26 cellular contexts compared by ENCODE assay signal in the genomic region with DNA sequence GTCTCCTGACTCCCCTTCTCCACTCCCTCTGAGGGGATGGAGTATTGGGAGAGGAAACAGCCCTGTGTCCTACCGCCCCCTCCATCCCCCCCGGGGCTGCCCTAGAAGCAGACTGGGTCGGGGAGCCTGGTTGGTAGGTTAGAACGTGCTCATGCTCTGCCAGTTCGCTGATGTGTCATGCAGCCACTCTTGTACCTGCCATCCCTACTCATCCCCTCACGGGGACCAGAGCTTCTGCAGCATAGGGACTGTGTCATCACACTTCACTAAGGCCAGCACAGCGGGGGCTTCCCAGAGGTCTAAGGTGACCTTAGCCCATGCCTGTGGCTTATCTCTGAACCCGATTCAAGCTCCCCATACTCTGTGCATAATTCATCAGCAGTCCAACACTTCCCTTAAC. TPM values are rescaled to one million over a fixed set of nuclear protein-coding genes. Genes with fewer than 3 reads are reported as not detected.
"Had no signal": no experiment of that assay in that cellular context is flagged by ENCODE, and none has a peak within 500 bp of the region (broad histone marks: within the 10 kb centered on the region; RNA-seq: fewer than 3 reads in every experiment).

No MANE protein-coding gene starts in this region.

- H3K27me3 ChIP-seq: heart right ventricle, spleen, testis, vagina had no signal

- H3K36me3 Mint-ChIP-seq: activated naive CD8-positive, alpha-beta T cell treated with anti-CD3 and anti-CD28 coated beads for 36 hours; naive B cell; type B pancreatic cell had no signal

- H3K27ac ChIP-seq: coronary artery, esophagus squamous epithelium, heart right ventricle, lower lobe of right lung, spleen, testis, vagina had no signal

- H3K27ac Mint-ChIP-seq: activated naive CD8-positive, alpha-beta T cell treated with anti-CD3 and anti-CD28 coated beads for 36 hours; activated T-helper 2 cell treated with anti-CD3 and anti-CD28 coated beads, Interferon-gamma antibody, Interleukin-2, Interleukin-4, amounts not matched to agents 10 μg/mL and 5 μg/mL and 100 μg/mL, durations not matched to agents 14 hours and 24 hours and 36 hours; progenitor cell of endocrine pancreas; type B pancreatic cell had no signal

- H3K27me3 Mint-ChIP-seq: activated naive CD8-positive, alpha-beta T cell treated with anti-CD3 and anti-CD28 coated beads for 36 hours; central memory CD8-positive, alpha-beta T cell had no signal

- H3K4me1 ChIP-seq: testis had no signal

- H3K9me3 Mint-ChIP-seq: activated naive CD8-positive, alpha-beta T cell treated with anti-CD3 and anti-CD28 coated beads for 36 hours; activated T-cell treated with anti-CD3 and anti-CD28 coated beads, Interleukin-2, amount 50 U/mL, for 4 hours; activated T-helper 2 cell treated with anti-CD3 and anti-CD28 coated beads, Interferon-gamma antibody, Interleukin-2, Interleukin-4, amounts not matched to agents 10 μg/mL and 5 μg/mL and 100 μg/mL, durations not matched to agents 14 hours and 24 hours and 36 hours; central memory CD8-positive, alpha-beta T cell; naive B cell; type B pancreatic cell had no signal

- H3K4me3 ChIP-seq: coronary artery, esophagus squamous epithelium, heart right ventricle, lower lobe of right lung, spleen, testis, vagina had no signal

- DNase-seq: activated CD4-positive, alpha-beta T cell treated with anti-CD3 and anti-CD28 coated beads for 1 hour; activated CD4-positive, alpha-beta T cell treated with anti-CD3 and anti-CD28 coated beads, Interleukin-2, amount 50 U/mL, for 1 hour; activated CD8-positive, alpha-beta memory T cell treated with anti-CD3 and anti-CD28 coated beads, Interleukin-2, amount 50 U/mL, for 4 hours; activated naive CD4-positive, alpha-beta T cell treated with Interleukin-2 at 50 U/mL for 16 hours; activated naive CD8-positive, alpha-beta T cell treated with anti-CD3 and anti-CD28 coated beads for 36 hours; activated T-cell treated with anti-CD3 and anti-CD28 coated beads, Interleukin-2, amount 50 U/mL, for 4 hours; esophagus squamous epithelium; heart right ventricle; islet precursor cell; lower lobe of right lung; mesendoderm; naive B cell; occipital lobe; spleen; stimulated activated CD4-positive, alpha-beta T cell treated with anti-CD3 and anti-CD28 coated beads, Interleukin-4, amount 100 ng/mL, for 1 hour; stimulated activated naive CD4-positive, alpha-beta T cell; testis had no signal

- H3K36me3 ChIP-seq: esophagus squamous epithelium, heart right ventricle, lower lobe of right lung, spleen, vagina had no signal

- H3K9me3 ChIP-seq: esophagus squamous epithelium, heart right ventricle, lower lobe of right lung, spleen, testis, vagina had no signal

- H3K4me3 Mint-ChIP-seq: activated naive CD8-positive, alpha-beta T cell treated with anti-CD3 and anti-CD28 coated beads for 36 hours; activated T-cell treated with anti-CD3 and anti-CD28 coated beads, Interleukin-2, amount 50 U/mL, for 4 hours; central memory CD8-positive, alpha-beta T cell; naive B cell; neural crest cell; type B pancreatic cell had no signal

- H3K4me1 Mint-ChIP-seq: neural crest cell had no signal

RNA-seq across cellular contexts. Expression of gene KCNJ1, which starts 4.7 kb away (rescaled TPM):
- total RNA-seq: activated naive CD8-positive, alpha-beta T cell treated with anti-CD3 and anti-CD28 coated beads for 36 hours; activated T-cell treated with anti-CD3 and anti-CD28 coated beads, Interleukin-2, amount 50 U/mL, for 4 hours; activated T-helper 2 cell treated with anti-CD3 and anti-CD28 coated beads, Interferon-gamma antibody, Interleukin-2, Interleukin-4, amounts not matched to agents 10 μg/mL and 5 μg/mL and 100 μg/mL, durations not matched to agents 14 hours and 24 hours and 36 hours; astrocyte; mucosa of gallbladder; neural crest cell; occipital lobe; progenitor cell of endocrine pancreas; spleen had no signal

RNA-seq across cellular contexts. Expression of gene KCNJ5, which starts 28.7 kb away (rescaled TPM):
- total RNA-seq: activated naive CD8-positive, alpha-beta T cell treated with anti-CD3 and anti-CD28 coated beads for 36 hours; activated T-cell treated with anti-CD3 and anti-CD28 coated beads, Interleukin-2, amount 50 U/mL, for 4 hours; activated T-helper 2 cell treated with anti-CD3 and anti-CD28 coated beads, Interferon-gamma antibody, Interleukin-2, Interleukin-4, amounts not matched to agents 10 μg/mL and 5 μg/mL and 100 μg/mL, durations not matched to agents 14 hours and 24 hours and 36 hours had no signal
